In genomic region chr19:1783874-1784273, GRCh38 we compare ENCODE assay signal across 25 cellular contexts. TPM values are rescaled to one million over a fixed set of nuclear protein-coding genes. Genes with fewer than 3 reads are reported as not detected.
DNase-seq lines count a peak whose midpoint lies in the region; ATAC-seq and TF ChIP-seq lines count a peak whose summit lies in the region.
"Had no signal": no experiment of that assay in that cellular context is flagged by ENCODE, and none has a peak within 500 bp of the region (broad histone marks: within the 10 kb centered on the region; RNA-seq: fewer than 3 reads in every experiment).

No MANE protein-coding gene starts in this region.

- H2AFZ ChIP-seq in neuronal stem cell (ENCODE audit: low read length) = no peak overlapping the region

- H3K4me1 ChIP-seq in neuronal stem cell (ENCODE audit: control insufficient read depth in 2 of 2, insufficient read depth in 1 of 2, low read depth in 1 of 2, low read length in 2 of 2) = no peaks in the 10 kb centered on the region
- no peaks in the 10 kb centered on the region for H3K4me1 ChIP-seq in gastrocnemius medialis
- H3K4me1 ChIP-seq in body of pancreas = no peaks in the 10 kb centered on the region
- H3K4me1 ChIP-seq: BE2C had no signal

- no peak overlapping the region for H2BK5ac ChIP-seq in neuronal stem cell (ENCODE audit: low read length)

- no peak overlapping the region for H3K23ac ChIP-seq in neuronal stem cell (ENCODE audit: low read depth, low read length, poor library complexity)

- H3K14ac ChIP-seq in neuronal stem cell (ENCODE audit: low read length) = peak overlapping the region; percentile 17

- H3K4ac ChIP-seq in neuronal stem cell (ENCODE audit: low read length) = no peak overlapping the region

- no peak overlapping the region for H4K8ac ChIP-seq in neuronal stem cell (ENCODE audit: low read depth, low read length)

- intact Hi-C loops in gastrocnemius medialis (cut with DNase I; ENCODE audit: low total_unique reads) (no loop called here), body of pancreas (cut with DNase I) (no loop called here)

- in situ Hi-C loops in KBM-7 (cut with MboI; ENCODE audit: low pct_unique_long_range_greater_than_20kb, low sequenced_read_pairs) (no loop called here), gastrocnemius medialis (cut with MboI; ENCODE audit: low sequenced_read_pairs in 4 of 4) (no loop called here)

- WGBS in neuronal stem cell (ENCODE audit: extremely low coverage in 2 of 2, insufficient read length in 2 of 2, insufficient replicate concordance in 1 of 2), 2 donors = no CpG with 5 or more reads among the region's 9 CpGs
- 58 to 68% methylated on average over 9 of the region's 9 CpGs for WGBS in body of pancreas, 2 donors

- H3K9me3 ChIP-seq in neuronal stem cell (replicated peaks in 1 of 2; ENCODE audit: control insufficient read depth in 2 of 2, insufficient read depth in 1 of 2, low read depth in 1 of 2, low read length in 2 of 2) (peaks cover 16 to 19% of the 10 kb centered on the region in 2 donors), gastrocnemius medialis (peaks cover 0 to 8% (median 0%) of the 10 kb centered on the region in 3 donors), body of pancreas (peaks cover 0 to 5% (median 0%) of the 10 kb centered on the region in 3 donors)

- no peak overlapping the region for H2BK120ac ChIP-seq in neuronal stem cell (ENCODE audit: low read depth, low read length)

- no peaks in the 10 kb centered on the region for H3K36me3 ChIP-seq in neuronal stem cell (replicated peaks in 1 of 2; ENCODE audit: control insufficient read depth in 2 of 2, insufficient read depth in 2 of 2, low read length in 2 of 2)
- no peaks in the 10 kb centered on the region for H3K36me3 ChIP-seq in gastrocnemius medialis
- H3K36me3 ChIP-seq in body of pancreas (replicated peaks in 1 of 2; ENCODE audit: insufficient read depth in 1 of 2, low read depth in 2 of 2) = no peaks in the 10 kb centered on the region
- H3K36me3 ChIP-seq: BE2C had no signal

- no peak overlapping the region for H4K91ac ChIP-seq in neuronal stem cell (ENCODE audit: low read depth, low read length, poor library complexity)

- no peak overlapping the region for H3K4me3 ChIP-seq in neuronal stem cell (ENCODE audit: low read length in 2 of 2)
- H3K4me3 ChIP-seq in gastrocnemius medialis = no peak overlapping the region
- no peak overlapping the region for H3K4me3 ChIP-seq in body of pancreas

- ATAC-seq in gastrocnemius medialis (no peak), body of pancreas (no peak)
- ATAC-seq: PC-3 had no signal

- H3K9ac ChIP-seq in neuronal stem cell (ENCODE audit: low read depth, low read length, poor library complexity) = no peak overlapping the region

- no peak overlapping the region for H3K4me2 ChIP-seq in neuronal stem cell (ENCODE audit: insufficient read depth, low read length, poor library complexity, severe bottlenecking)

- TF ChIP-seq POLR2A in gastrocnemius medialis (IDR thresholded peaks at IDR 0.05) (no peak), body of pancreas (IDR thresholded peaks at IDR 0.05) (no peak)

- peak; percentile 82 for DNase-seq in KBM-7
- peak; percentile 78 for DNase-seq in MV-4-11 (lab: John Stamatoyannopoulos, UW)
- DNase-seq in SKM-1 treated with dmso at 0.1 percent for 144 hours (lab: John Stamatoyannopoulos, UW; ENCODE audit: unreplicated experiment) = peak; percentile 25
- DNase-seq in neuronal stem cell (ENCODE audit: low spot score) = no peak
- DNase-seq in gastrocnemius medialis = no peak
- DNase-seq in stimulated activated CD4-positive, alpha-beta T cell treated with anti-CD3 and anti-CD28 coated beads, Interleukin-15, amount 100 ng/mL, for 24 hours = no peak
- no peak for DNase-seq in body of pancreas
- DNase-seq: BE2C; CD4-positive, alpha-beta T cell; COR-L47; DMS 273 treated with DMSO at 0.1 percent for 48 hours; DMS79 treated with DMSO at 0.1 percent for 48 hours; NCI-H1092; NCI-H1436; NCI-H187 treated with DMSO at 0.1 percent for 48 hours; NCI-H2107; NCI-H2227 treated with DMSO at 0.1 percent for 48 hours; NCI-H510A; PC-3; Right ventricle myocardium superior; SW 1271 had no signal

- TF ChIP-seq CTCF in gastrocnemius medialis (IDR thresholded peaks at IDR 0.05 in 4 of 5, conservative IDR thresholded peaks at IDR 0.05 in 1 of 5) (no peak), body of pancreas (IDR thresholded peaks at IDR 0.05) (no peak)

- H2BK15ac ChIP-seq in neuronal stem cell (ENCODE audit: low read length) = no peak overlapping the region

- H3K27ac ChIP-seq in neuronal stem cell (replicated peaks; ENCODE audit: low read length) = no peak overlapping the region
- H3K27ac ChIP-seq in gastrocnemius medialis = no peak overlapping the region
- no peak overlapping the region for H3K27ac ChIP-seq in body of pancreas

- no peak overlapping the region for H3K18ac ChIP-seq in neuronal stem cell (ENCODE audit: low read length)

- peaks cover 3% of the 10 kb centered on the region for H3K79me1 ChIP-seq in neuronal stem cell (ENCODE audit: low read depth, low read length)

- no peak overlapping the region for H2BK12ac ChIP-seq in neuronal stem cell (ENCODE audit: low read length)

- H2AK5ac ChIP-seq in neuronal stem cell (ENCODE audit: low read depth, low read length) = no peak overlapping the region

- H3K27me3 ChIP-seq in neuronal stem cell (ENCODE audit: control insufficient read depth in 3 of 3, insufficient read depth in 3 of 3, low read depth in 1 of 3, low read length in 3 of 3) (peaks cover 4 to 47% (median 33%) of the 10 kb centered on the region in 3 experiments), gastrocnemius medialis (peaks cover 22 to 63% (median 48%) of the 10 kb centered on the region in 3 donors), body of pancreas (peaks cover 0 to 16% of the 10 kb centered on the region in 2 donors)

RNA-seq across cellular contexts. Expression of gene ATP8B3, which starts 28.2 kb away (rescaled TPM):
- polyA plus RNA-seq in neuronal stem cell (2013, experiment 1 of 2) = 0.79 TPM
- 0.80 TPM for polyA plus RNA-seq in neuronal stem cell (2013, experiment 2 of 2)
- total RNA-seq in gastrocnemius medialis = under 1 TPM in 2 of 4 donors, not detected in 2; 0.09 to 0.24 TPM
- under 1 TPM in 1 of 2 donors, not detected in 1; 0.52 TPM for total RNA-seq in body of pancreas

RNA-seq across cellular contexts. Expression of gene ONECUT3, which starts 30.6 kb away (rescaled TPM):
- polyA plus RNA-seq in neuronal stem cell (2013, experiment 1 of 2) = 0.03 TPM
- polyA plus RNA-seq in neuronal stem cell (2013, experiment 2 of 2) = 0.01 TPM
- total RNA-seq in gastrocnemius medialis (not detected), body of pancreas (under 1 TPM in 1 of 2 donors, not detected in 1; 0.26 TPM)
- total RNA-seq: A673; CD4-positive, alpha-beta T cell; H4; Right ventricle myocardium superior; RPMI7951; SK-MEL-5 had no signal

Comparison
In these comparisons a context has a peak if more than half of its experiments do, and no peak if none do; other contexts are left out.
1. DNase-seq: peak in KBM-7 (single experiment), MV-4-11 (single experiment) and SKM-1 treated with dmso at 0.1 percent for 144 hours (single experiment); none in neuronal stem cell (single experiment), gastrocnemius medialis (0 of 2), stimulated activated CD4-positive, alpha-beta T cell treated with anti-CD3 and anti-CD28 coated beads, Interleukin-15, amount 100 ng/mL, for 24 hours (single experiment) and body of pancreas (0 of 4).